ENCODE assay signal across 8 cellular contexts in genomic region chr1:36187800-36188593, GRCh38. TPM values are rescaled to one million over a fixed set of nuclear protein-coding genes. Genes with fewer than 3 reads are reported as not detected.
A peak's percentile ranks its signal among the peaks of the same experiment; 100 is the strongest.
DNase-seq lines count a peak whose midpoint lies in the region; ATAC-seq and TF ChIP-seq lines count a peak whose summit lies in the region.

No MANE protein-coding gene starts in this region.

- CTCF ChIA-PET in GM10248 (lab: Yijun Ruan, JAX) = interaction anchor here (0.7 to 7.2 kb wide), 41 partner anchors 8 to 305 kb away, joined by 3 to 123 read pairs (median 6); partner anchors contain the start of genes AGO1, MAP7D1, TEKT2 and THRAP3

- 8% methylated on average over 9 of the region's 9 CpGs for WGBS in liver

- POLR2A ChIA-PET in GM10248 (lab: Yijun Ruan, JAX) = interaction anchor here (0.9 to 1.5 kb wide), 2 partner anchors 27 to 38 kb away, joined by 4 to 5 read pairs; no protein-coding TSS in a partner anchor

- H3K4me1 ChIP-seq in liver (ENCODE audit: control insufficient read depth in 4 of 4, insufficient read depth in 4 of 4, low read length in 3 of 4) = peaks cover 0 to 3% (median 0%) of the 10 kb centered on the region in 4 donors

- H3K27ac ChIP-seq in liver (ENCODE audit: low read depth in 1 of 2, low read length in 2 of 2) = peak overlapping the region; percentile 18 to 22

- DNase-seq in GM10248 (ENCODE audit: extremely low spot score) (peak; percentile 84), NCI-H69 (lab: John Stamatoyannopoulos, UW) (peak; percentile 86), dermis microvascular lymphatic vessel endothelial cell (ENCODE audit: low read depth in 2 of 2) (peak; percentile 87 to 93)
- peak; percentile 74 to 75 for DNase-seq in activated CD4-positive, alpha-beta T cell treated with anti-CD3 and anti-CD28 coated beads, Interleukin-2, amount 50 U/mL, for 4 hours
- DNase-seq in stimulated activated CD4-positive, alpha-beta T cell treated with anti-CD3 and anti-CD28 coated beads, Interleukin-2, amount 100 ng/mL, for 48 hours = peak; percentile 61 to 65

- TF ChIP-seq CTCF in GM10248 (IDR thresholded peaks at IDR 0.05; ENCODE audit: control extremely low read depth, extremely low read depth, low read depth, missing control alignments) (peak; percentile 94), liver (IDR thresholded peaks at IDR 0.05; ENCODE audit: low read depth, low read length, missing input control) (peak; percentile 94)

- H3K9ac ChIP-seq in liver (ENCODE audit: low read depth in 1 of 2, low read length in 2 of 2) = peak overlapping the region in 1 of 2 donors; percentile 33

- ATAC-seq in HG03196 (IDR thresholded peaks at IDR 0.05; ENCODE audit: unreplicated experiment) = peak; percentile 66
- no peak for ATAC-seq in GM18511 (IDR thresholded peaks at IDR 0.05; ENCODE audit: unreplicated experiment)

- no peaks in the 10 kb centered on the region for H3K27me3 ChIP-seq in liver (ENCODE audit: control insufficient read depth in 4 of 4, insufficient read depth in 4 of 4, low read length in 3 of 4)

- no peaks in the 10 kb centered on the region for H3K9me3 ChIP-seq in liver (ENCODE audit: control insufficient read depth in 4 of 4, low read length in 3 of 4)

- H3K36me3 ChIP-seq in liver (ENCODE audit: control insufficient read depth in 4 of 4, insufficient read depth in 3 of 4, low read depth in 1 of 4, low read length in 3 of 4) = no peaks in the 10 kb centered on the region

- H3K4me3 ChIP-seq in liver (ENCODE audit: low read depth in 1 of 3, low read length in 3 of 3) = no peak overlapping the region

- peak; percentile 99 to 100 for TF ChIP-seq RAD21 in liver (IDR thresholded peaks at IDR 0.05)

TF ChIP-seq in liver, 16 proteins besides CTCF, POLR2A, EP300 and RAD21:
- TF ChIP-seq HNF4A (conservative IDR thresholded peaks at IDR 0.05) (no peak), REST (IDR thresholded peaks at IDR 0.05) (no peak), NR2F2 (IDR thresholded peaks at IDR 0.05) (no peak), ATF3 (IDR thresholded peaks at IDR 0.05) (no peak), TAF1 (conservative IDR thresholded peaks at IDR 0.05) (no peak), EGR1 (IDR thresholded peaks at IDR 0.05; ENCODE audit: low read depth in 2 of 2) (no peak), YY1 (IDR thresholded peaks at IDR 0.05) (peak; percentile 38), ZBTB33 (IDR thresholded peaks at IDR 0.05) (no peak), JUND (IDR thresholded peaks at IDR 0.05) (no peak), FOXA1 (IDR thresholded peaks at IDR 0.05) (no peak), SP1 (IDR thresholded peaks at IDR 0.05) (peak; percentile 57), FOXA2 (IDR thresholded peaks at IDR 0.05) (no peak), GABPA (IDR thresholded peaks at IDR 0.05 in 1 of 2, conservative IDR thresholded peaks at IDR 0.05 in 1 of 2) (no peak), MAX (IDR thresholded peaks at IDR 0.05) (no peak), RXRA (IDR thresholded peaks at IDR 0.05) (peak in 1 of 2 donors; percentile 39), HNF4G (IDR thresholded peaks at IDR 0.05) (no peak)
TF ChIP-seq in liver: peak in this region for 3.

RNA-seq across cellular contexts. Expression of gene MAP7D1, which starts 32.0 kb away (rescaled TPM):
- 41.0 and 51.6 TPM in 2 replicates for total RNA-seq in dermis microvascular lymphatic vessel endothelial cell
- total RNA-seq in liver = 10 to 100 TPM; 14.8 to 15.1 TPM
- polyA plus RNA-seq in liver = 10 to 100 TPM in 1 of 2 donors, 1 to 10 TPM in 1; 5.6 to 10.9 TPM

RNA-seq across cellular contexts. Expression of gene THRAP3, which starts 36.2 kb away (rescaled TPM):
- total RNA-seq in dermis microvascular lymphatic vessel endothelial cell (115 and 117 TPM in 2 replicates), liver (10 to 100 TPM; 48.9 to 55.1 TPM)
- polyA plus RNA-seq in liver = 10 to 100 TPM; 21.3 to 42.8 TPM

RNA-seq across cellular contexts. Expression of gene TRAPPC3, which starts 38.7 kb away (rescaled TPM):
- total RNA-seq in dermis microvascular lymphatic vessel endothelial cell (72.7 and 76.4 TPM in 2 replicates), liver (10 to 100 TPM; 30.4 to 56.1 TPM)
- 10 to 100 TPM; 24.2 to 30.4 TPM for polyA plus RNA-seq in liver
